ENCODE assay signal across 8 cellular contexts in genomic region chr3:50154840-50155490, GRCh38. TPM values are rescaled to one million over a fixed set of nuclear protein-coding genes. Genes with fewer than 3 reads are reported as not detected.
DNase-seq lines count a peak whose midpoint lies in the region; ATAC-seq and TF ChIP-seq lines count a peak whose summit lies in the region.

SEMA3F (plus strand) TSS chr3:50155324; CDS start chr3:50159623, 4,299 bp downstream.

- POLR2A ChIA-PET in PC-3 (lab: Charles Lee; ENCODE audit: unreplicated experiment) = no interaction called here

- peaks cover 34% of the 10 kb centered on the region for H3K79me2 ChIP-seq in PC-3 (ENCODE audit: low read length)

- H4K20me1 ChIP-seq in PC-3 (ENCODE audit: low read length) = 0 out of 2 replicates have a peak, but pooled peaks cover 10% of the 10 kb centered on the region

- H3K9ac ChIP-seq in PC-3 (ENCODE audit: low read length) = peak within 1 kb of the TSS; percentile 82

- TF ChIP-seq CTCF in PC-3 (conservative IDR thresholded peaks at IDR 0.05; ENCODE audit: low read depth, low read length) = no peak
- TF ChIP-seq CTCF in foreskin keratinocyte (conservative IDR thresholded peaks at IDR 0.05) = peak; percentile 55
- peak in 1 of 3 donors; percentile 18 for TF ChIP-seq CTCF in omental fat pad (IDR thresholded peaks at IDR 0.05)

- no TSS peak for BruUV-seq in PC-3 (replicated peaks; lab: Mats Ljungman, UMichigan)

- peak; percentile 76 for ATAC-seq in HG03045 (IDR thresholded peaks at IDR 0.05; ENCODE audit: unreplicated experiment)
- ATAC-seq in PC-3 = peak; percentile 71
- ATAC-seq in foreskin keratinocyte = peak; percentile 58
- ATAC-seq in omental fat pad (ENCODE audit: low FRiP score) = peak; percentile 80

- CTCF ChIA-PET in PC-3 (lab: Charles Lee) = no interaction called here

- no peaks in the 10 kb centered on the region for H3K36me3 ChIP-seq in PC-3 (ENCODE audit: low read depth, low read length)

- peak within 1 kb of the TSS; percentile 98 for H3K4me2 ChIP-seq in PC-3 (ENCODE audit: low read length)

- peak within 1 kb of the TSS; percentile 62 for H2AFZ ChIP-seq in PC-3 (ENCODE audit: low read length)

- peak within 1 kb of the TSS; percentile 81 for H3K4me3 ChIP-seq in PC-3 (ENCODE audit: low read length)

- H3F3A ChIP-seq in PC-3 (ENCODE audit: low read length, unreplicated experiment) = no peaks in the 10 kb centered on the region

- peaks cover 37% of the 10 kb centered on the region for H3K4me1 ChIP-seq in PC-3 (ENCODE audit: insufficient read depth, low read length)
- peaks cover 45% of the 10 kb centered on the region for H3K4me1 ChIP-seq in foreskin keratinocyte

- no peaks in the 10 kb centered on the region for H3K27me3 ChIP-seq in PC-3 (ENCODE audit: low read length)
- H3K27me3 ChIP-seq in foreskin keratinocyte = no peaks in the 10 kb centered on the region

- DNase-seq in NCI-H2196 (lab: John Stamatoyannopoulos, UW; ENCODE audit: unreplicated experiment) (peak; percentile 40), NCI-H2196 treated with DMSO at 0.1 percent for 48 hours (lab: John Stamatoyannopoulos, UW; ENCODE audit: unreplicated experiment) (no peak), PC-3 (peak; percentile 85), activated gamma-delta T cell (lab: John Stamatoyannopoulos, UW) (peak; percentile 56), foreskin keratinocyte (peak in 1 of 2 donors; percentile 40), omental fat pad (ENCODE audit: low spot score) (no peak)

- no peaks in the 10 kb centered on the region for H3K9me2 ChIP-seq in PC-3 (replicated peaks; ENCODE audit: low read length)

- no peaks in the 10 kb centered on the region for H3K9me3 ChIP-seq in PC-3 (ENCODE audit: low read length)

- no peak within 1 kb of the TSS for H3K27ac ChIP-seq in PC-3 (ENCODE audit: low read length)
- peak within 1 kb of the TSS; percentile 55 for H3K27ac ChIP-seq in foreskin keratinocyte
- H3K27ac ChIP-seq in temporal lobe (ENCODE audit: low read depth, low read length) = peak within 1 kb of the TSS; percentile 27

- intact Hi-C loops in PC-3 (cut with micrococcal nuclease) = loop anchor here (1.0 to 5.0 kb wide), 3 partner anchors 34 to 72 kb away; no protein-coding TSS in a partner anchor

RNA-seq across cellular contexts. Expression of gene SEMA3F, which starts in this region (rescaled TPM):
- total RNA-seq in PC-3 (2014; rRNA removed) = 47.3 and 50.5 TPM in 2 replicates
- 108 and 121 TPM in 2 replicates for total RNA-seq in foreskin keratinocyte
- polyA plus RNA-seq in foreskin keratinocyte = 94.2 and 98.4 TPM in 2 replicates
- total RNA-seq in omental fat pad = 10 to 100 TPM; 18.3 to 46.2 (median 33.8) TPM
- 8.9 TPM for total RNA-seq in temporal lobe

Comparison
In these comparisons a context has a peak if more than half of its experiments do, and no peak if none do; other contexts are left out.
1. DNase-seq: peak in NCI-H2196 (single experiment), PC-3 (single experiment) and activated gamma-delta T cell (single experiment); none in NCI-H2196 treated with DMSO at 0.1 percent for 48 hours (single experiment) and omental fat pad (single experiment).
2. Peak in every context shown above with its lines, with median percentiles within 50 percentile points of each other: ATAC-seq.